In genomic region chr11:77269484-77270123, GRCh38 we compare ENCODE assay signal across 30 cellular contexts. TPM values are rescaled to one million over a fixed set of nuclear protein-coding genes. Genes with fewer than 3 reads are reported as not detected.
DNase-seq lines count a peak whose midpoint lies in the region; ATAC-seq and TF ChIP-seq lines count a peak whose summit lies in the region.
"Had no signal": no experiment of that assay in that cellular context is flagged by ENCODE, and none has a peak within 500 bp of the region (broad histone marks: within the 10 kb centered on the region; RNA-seq: fewer than 3 reads in every experiment).

No MANE protein-coding gene starts in this region.

- no peaks in the 10 kb centered on the region for H3K4me1 Mint-ChIP-seq in activated T-helper 17 cell treated with anti-CD3 and anti-CD28 coated beads, Interleukin-2, amount 50 U/mL, for 72 hours
- H3K4me1 Mint-ChIP-seq: activated CD4-positive, alpha-beta T cell treated with anti-CD3 and anti-CD28 coated beads, Interleukin-2, amount 10 ng/mL, durations not matched to agents 7 days and 5 days; CD4-positive, alpha-beta memory T cell; central memory CD8-positive, alpha-beta T cell; immature natural killer cell; mesothelial cell of epicardium; naive thymus-derived CD4-positive, alpha-beta T cell had no signal

- H3K9me3 Mint-ChIP-seq in activated T-helper 17 cell treated with anti-CD3 and anti-CD28 coated beads, Interleukin-2, amount 50 U/mL, for 72 hours = no peaks in the 10 kb centered on the region
- H3K9me3 Mint-ChIP-seq: activated CD4-positive, alpha-beta T cell treated with anti-CD3 and anti-CD28 coated beads, Interleukin-2, amount 10 ng/mL, durations not matched to agents 7 days and 5 days; central memory CD8-positive, alpha-beta T cell; immature natural killer cell; naive thymus-derived CD4-positive, alpha-beta T cell had no signal

- H3K36me3 Mint-ChIP-seq in activated T-helper 17 cell treated with anti-CD3 and anti-CD28 coated beads, Interleukin-2, amount 50 U/mL, for 72 hours (ENCODE audit: low read depth) = no peaks in the 10 kb centered on the region
- H3K36me3 Mint-ChIP-seq: CD4-positive, alpha-beta memory T cell; immature natural killer cell; mesothelial cell of epicardium; naive thymus-derived CD4-positive, alpha-beta T cell had no signal

- DNase-seq in DMS53 (lab: John Stamatoyannopoulos, UW) = peak; percentile 54
- no peak for DNase-seq in DMS53 treated with DMSO at 0.1 percent for 48 hours (lab: John Stamatoyannopoulos, UW; ENCODE audit: unreplicated experiment)
- DNase-seq in fibroblast of villous mesenchyme (ENCODE audit: low read depth) = peak; percentile 10
- no peak for DNase-seq in amniotic stem cell (lab: John Stamatoyannopoulos, UW)
- DNase-seq in medulla oblongata (ENCODE audit: extremely low spot score) = no peak
- DNase-seq: activated CD4-positive, alpha-beta T cell treated with anti-CD3 and anti-CD28 coated beads, Interleukin-2, amount 10 ng/mL, durations not matched to agents 7 days and 5 days; activated CD8-positive, alpha-beta memory T cell treated with anti-CD3 and anti-CD28 coated beads, Interleukin-2, amount 50 U/mL, for 48 hours; activated gamma-delta T cell treated with Interleukin-2 at 50 U/mL for 16 hours; AML-193; anterior cingulate cortex; CD4-positive, alpha-beta memory T cell; gastrocnemius medialis; hippocampal formation; immature natural killer cell; left lung; naive thymus-derived CD4-positive, alpha-beta T cell; NCI-H1694; NCI-H524 treated with DMSO at 0.1 percent for 48 hours; nucleus accumbens; psoas muscle; RPMI8226; trophoblast cell had no signal

- H3K4me3 ChIP-seq in fibroblast of villous mesenchyme (ENCODE audit: low read depth, low read length) = no peak overlapping the region
- H3K4me3 ChIP-seq: gastrocnemius medialis, left lung, psoas muscle had no signal

- H3K27ac Mint-ChIP-seq in activated T-helper 17 cell treated with anti-CD3 and anti-CD28 coated beads, Interleukin-2, amount 50 U/mL, for 72 hours = no peak overlapping the region
- H3K27ac Mint-ChIP-seq: activated CD4-positive, alpha-beta T cell treated with anti-CD3 and anti-CD28 coated beads, Interleukin-2, amount 10 ng/mL, durations not matched to agents 7 days and 5 days; CD4-positive, alpha-beta memory T cell; immature natural killer cell; mesothelial cell of epicardium; naive thymus-derived CD4-positive, alpha-beta T cell had no signal

- TF ChIP-seq CTCF in GM12873 (IDR thresholded peaks at IDR 0.05; ENCODE audit: insufficient read depth, low read depth, low read length, missing control alignments) = peak; percentile 3
- no peak for TF ChIP-seq CTCF in fibroblast of villous mesenchyme (IDR thresholded peaks at IDR 0.05; ENCODE audit: insufficient read depth, low read depth, low read length)

- ATAC-seq in activated T-helper 17 cell treated with anti-CD3 and anti-CD28 coated beads, Interleukin-2, amount 50 U/mL, for 72 hours (replicated peaks) = peak; percentile 79
- no peak for ATAC-seq in HG02798 (IDR thresholded peaks at IDR 0.05; ENCODE audit: poor library complexity, unreplicated experiment)
- ATAC-seq: gastrocnemius medialis; left lung; naive thymus-derived CD4-positive, alpha-beta T cell; psoas muscle had no signal

- H3K27me3 Mint-ChIP-seq in activated T-helper 17 cell treated with anti-CD3 and anti-CD28 coated beads, Interleukin-2, amount 50 U/mL, for 72 hours = peaks cover 9% of the 10 kb centered on the region

- no peak overlapping the region for H3K4me3 Mint-ChIP-seq in activated T-helper 17 cell treated with anti-CD3 and anti-CD28 coated beads, Interleukin-2, amount 50 U/mL, for 72 hours
- H3K4me3 Mint-ChIP-seq: activated CD4-positive, alpha-beta T cell treated with anti-CD3 and anti-CD28 coated beads, Interleukin-2, amount 10 ng/mL, durations not matched to agents 7 days and 5 days; CD4-positive, alpha-beta memory T cell; central memory CD8-positive, alpha-beta T cell; immature natural killer cell; mesothelial cell of epicardium; naive thymus-derived CD4-positive, alpha-beta T cell had no signal

RNA-seq across cellular contexts. Expression of gene GDPD4, which starts 31.9 kb away (rescaled TPM):
- total RNA-seq in activated T-helper 17 cell treated with anti-CD3 and anti-CD28 coated beads, Interleukin-2, amount 50 U/mL, for 72 hours = not detected
- 0.43 and 0.64 TPM in 2 replicates for total RNA-seq in fibroblast of villous mesenchyme
- total RNA-seq: activated CD4-positive, alpha-beta T cell treated with anti-CD3 and anti-CD28 coated beads, Interleukin-2, amount 10 ng/mL, durations not matched to agents 7 days and 5 days; CD4-positive, alpha-beta memory T cell; dermis microvascular lymphatic vessel endothelial cell; epithelial cell of proximal tubule; gastrocnemius medialis; left lung; mesothelial cell of epicardium; naive thymus-derived CD4-positive, alpha-beta T cell; psoas muscle; T-helper 2 cell treated with Interferon-gamma antibody and Interleukin-4, amounts not matched to agents 100 ng/mL and 5 ng/mL, for 36 hours had no signal

Comparison
In these comparisons a context has a peak if more than half of its experiments do, and no peak if none do; other contexts are left out.
1. DNase-seq: peak in DMS53 (single experiment) and fibroblast of villous mesenchyme (single experiment); none in DMS53 treated with DMSO at 0.1 percent for 48 hours (single experiment), amniotic stem cell (single experiment) and medulla oblongata (single experiment).